ENCODE assay signal across 1 cellular context in genomic region chr3:187318819-187319616, GRCh38.
TF ChIP-seq lines count a peak whose summit lies in the region.

No MANE protein-coding gene starts in this region.

TF ChIP-seq in HEK293, 187 proteins besides CTCF, POLR2A, EP300 and RAD21 (continued from another document):
- TF ChIP-seq, protein P1, sequence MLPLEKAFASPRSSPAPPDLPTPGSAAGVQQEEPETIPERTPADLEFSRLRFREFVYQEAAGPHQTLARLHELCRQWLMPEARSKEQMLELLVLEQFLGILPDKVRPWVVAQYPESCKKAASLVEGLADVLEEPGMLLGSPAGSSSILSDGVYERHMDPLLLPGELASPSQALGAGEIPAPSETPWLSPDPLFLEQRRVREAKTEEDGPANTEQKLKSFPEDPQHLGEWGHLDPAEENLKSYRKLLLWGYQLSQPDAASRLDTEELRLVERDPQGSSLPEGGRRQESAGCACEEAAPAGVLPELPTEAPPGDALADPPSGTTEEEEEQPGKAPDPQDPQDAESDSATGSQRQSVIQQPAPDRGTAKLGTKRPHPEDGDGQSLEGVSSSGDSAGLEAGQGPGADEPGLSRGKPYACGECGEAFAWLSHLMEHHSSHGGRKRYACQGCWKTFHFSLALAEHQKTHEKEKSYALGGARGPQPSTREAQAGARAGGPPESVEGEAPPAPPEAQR (tag by site-specific recombination; IDR thresholded peaks at IDR 0.05), result no peak
- TF ChIP-seq ZNF654 (tag by site-specific recombination; IDR thresholded peaks at IDR 0.05; ENCODE audit: low read depth) (peak; percentile 77), IKZF3 (tag by site-specific recombination; IDR thresholded peaks at IDR 0.05) (peak; percentile 40; the same call in 1 of the 2 replicates)
